19 cellular contexts compared by ENCODE assay signal in genomic region chr11:14095882-14096281, GRCh38.
"Had no signal": no experiment of that assay in that cellular context is flagged by ENCODE, and none has a peak within 500 bp of the region (broad histone marks: within the 10 kb centered on the region; RNA-seq: fewer than 3 reads in every experiment).

No MANE protein-coding gene starts in this region.

- ATAC-seq: activated CD8-positive, alpha-beta T cell treated with anti-CD3 and anti-CD28 coated beads for 36 hours; activated naive CD4-positive, alpha-beta T cell treated with anti-CD3 and anti-CD28 coated beads, Interleukin-2, amount 50 U/mL, for 72 hours; activated T-cell treated with anti-CD3 and anti-CD28 coated beads, Interleukin-2, amount 50 U/mL, for 72 hours; gastrocnemius medialis; mucosa of descending colon had no signal

- DNase-seq: activated B cell treated with CpG ODN at 0.5 μM for 24 hours; activated CD4-positive, alpha-beta T cell treated with anti-CD3 and anti-CD28 coated beads, Interleukin-2, amount 50 U/mL, for 1 hour; activated CD8-positive, alpha-beta T cell treated with anti-CD3 and anti-CD28 coated beads for 36 hours; activated naive CD4-positive, alpha-beta T cell; activated T-cell treated with anti-CD3 and anti-CD28 coated beads, Interleukin-2, amount 50 U/mL, for 72 hours; central memory CD4-positive, alpha-beta T cell; gastrocnemius medialis; glutamatergic neuron; left ventricle myocardium inferior; mucosa of descending colon; posterior cingulate gyrus; right cardiac atrium; stimulated activated CD4-positive, alpha-beta T cell treated with anti-CD3 and anti-CD28 coated beads, Interleukin-4, amount 100 ng/mL, for 1 hour; trophoblast cell had no signal

- H3K9me3 ChIP-seq: breast epithelium, esophagus muscularis mucosa, gastrocnemius medialis, left ventricle myocardium inferior, mucosa of descending colon, thoracic aorta had no signal

- H3K27ac ChIP-seq: breast epithelium, esophagus muscularis mucosa, gastrocnemius medialis, left ventricle myocardium inferior, thoracic aorta had no signal

- H3K4me1 ChIP-seq: breast epithelium, gastrocnemius medialis, left ventricle myocardium inferior had no signal

- H3K27me3 ChIP-seq: breast epithelium, esophagus muscularis mucosa, gastrocnemius medialis had no signal

- H3K36me3 ChIP-seq: breast epithelium, esophagus muscularis mucosa, gastrocnemius medialis, left ventricle myocardium inferior, thoracic aorta had no signal

- H3K4me3 ChIP-seq: breast epithelium, esophagus muscularis mucosa, gastrocnemius medialis, left ventricle myocardium inferior, lung, mucosa of descending colon, thoracic aorta had no signal
